10 cellular contexts compared by ENCODE assay signal in the genomic region with DNA sequence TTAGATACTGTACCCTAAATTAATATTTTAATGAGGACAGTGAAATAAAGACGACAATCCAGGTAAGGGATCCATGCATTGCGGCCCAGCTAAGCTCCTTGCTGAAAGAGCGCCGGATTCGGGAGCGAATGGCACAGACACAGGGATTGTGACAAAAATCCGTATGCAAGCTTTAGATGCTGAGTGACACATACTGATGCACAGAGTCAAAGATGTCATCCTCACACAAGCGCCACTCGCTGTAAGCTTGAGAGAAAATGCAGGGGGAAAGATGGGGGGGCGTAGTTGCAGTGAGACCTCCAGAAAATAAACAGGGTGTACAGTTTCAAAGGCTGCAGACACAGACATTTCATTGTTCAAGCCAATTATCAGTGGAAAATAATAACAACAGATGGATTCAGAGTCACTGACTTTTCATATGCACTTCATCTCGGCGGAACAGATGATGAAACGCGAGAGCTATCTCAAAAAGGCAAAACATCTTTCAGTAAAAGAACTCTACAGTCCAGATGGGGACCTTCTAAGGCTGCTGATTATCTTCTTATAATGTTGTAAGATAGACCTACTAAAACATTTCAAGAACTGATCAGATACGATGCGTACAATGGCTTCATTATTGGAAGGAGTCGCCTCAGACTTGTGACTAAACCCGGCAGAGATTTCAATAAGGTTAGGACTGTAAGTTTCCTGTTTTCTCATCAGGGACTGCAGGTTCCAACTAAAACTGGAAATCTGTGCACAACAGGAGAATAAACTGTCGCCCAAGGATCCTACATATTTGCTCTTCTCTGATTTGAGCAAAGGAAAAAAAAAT.
DNase-seq lines count a peak whose midpoint lies in the region; ATAC-seq and TF ChIP-seq lines count a peak whose summit lies in the region.
"Had no signal": no experiment of that assay in that cellular context is flagged by ENCODE, and none has a peak within 500 bp of the region (broad histone marks: within the 10 kb centered on the region; RNA-seq: fewer than 3 reads in every experiment).

No MANE protein-coding gene starts in this region.

- peaks cover 44% of the 10 kb centered on the region for H3K4me1 ChIP-seq in smooth muscle cell (ENCODE audit: low read depth)

- no peak for DNase-seq in activated naive CD4-positive, alpha-beta T cell treated with anti-CD3 and anti-CD28 coated beads, Interleukin-2, amount 10 ng/mL, durations not matched to agents 7 days and 5 days
- no peak for DNase-seq in activated naive CD4-positive, alpha-beta T cell treated with Interleukin-2 at 50 U/mL for 16 hours
- DNase-seq in T-cell, result no peak
- peak; percentile 28 for DNase-seq in fibroblast of villous mesenchyme (ENCODE audit: low read depth)
- DNase-seq in smooth muscle cell (lab: John Stamatoyannopoulos, UW; ENCODE audit: unreplicated experiment), result no peak
- DNase-seq: NCI-H1105 had no signal

- no peaks in the 10 kb centered on the region for H3K9me3 Mint-ChIP-seq in activated naive CD4-positive, alpha-beta T cell treated with anti-CD3 and anti-CD28 coated beads, Interleukin-2, amount 10 ng/mL, durations not matched to agents 7 days and 5 days
- H3K9me3 Mint-ChIP-seq in T-cell, result no peaks in the 10 kb centered on the region

- no peak overlapping the region for H3K27ac Mint-ChIP-seq in activated naive CD4-positive, alpha-beta T cell treated with anti-CD3 and anti-CD28 coated beads, Interleukin-2, amount 10 ng/mL, durations not matched to agents 7 days and 5 days
- peak overlapping the region; percentile 82 to 87 for H3K27ac Mint-ChIP-seq in T-cell

- WGBS in smooth muscle cell (ENCODE audit: low lambda C conversion rate), result 62% methylated on average over 19 of the region's 19 CpGs

- POLR2A ChIA-PET in T-cell (lab: Charles Lee), result interaction anchor here in 1 of 2 donors (0.7 kb wide), 1 partner anchor 170 kb away, joined by 3 read pairs; no protein-coding TSS in a partner anchor

- H4K20me1 ChIP-seq in smooth muscle cell (ENCODE audit: low read depth), result no peaks in the 10 kb centered on the region

- H3K27ac ChIP-seq in smooth muscle cell (ENCODE audit: low read depth), result peak overlapping the region; percentile 43
- H3K27ac ChIP-seq: coronary artery had no signal

- H3K27me3 ChIP-seq in smooth muscle cell (ENCODE audit: low read depth), result no peaks in the 10 kb centered on the region

- H3K4me3 ChIP-seq in fibroblast of villous mesenchyme (ENCODE audit: low read depth, low read length) (no peak overlapping the region), smooth muscle cell (peak overlapping the region; percentile 23)
- H3K4me3 ChIP-seq: coronary artery had no signal

- H3K36me3 Mint-ChIP-seq in activated naive CD4-positive, alpha-beta T cell treated with anti-CD3 and anti-CD28 coated beads, Interleukin-2, amount 10 ng/mL, durations not matched to agents 7 days and 5 days, result peaks cover 4% of the 10 kb centered on the region
- H3K36me3 Mint-ChIP-seq in T-cell, result peaks cover 13% of the 10 kb centered on the region

- H3K9ac ChIP-seq in smooth muscle cell (ENCODE audit: low read depth), result peak overlapping the region; percentile 3

- CTCF ChIA-PET in activated naive CD4-positive, alpha-beta T cell treated with anti-CD3 and anti-CD28 coated beads, Interleukin-2, amount 10 ng/mL, durations not matched to agents 7 days and 5 days (lab: Charles Lee), result interaction anchor here (1.4 kb wide), 1 partner anchor 89 kb away, joined by 6 read pairs; no protein-coding TSS in a partner anchor
- CTCF ChIA-PET in T-cell (lab: Charles Lee), result interaction anchor here (0.6 to 0.7 kb wide), 3 partner anchors 93 to 1429 kb away, joined by 4 to 14 read pairs (median 6); no protein-coding TSS in a partner anchor

- H3K27me3 Mint-ChIP-seq in activated naive CD4-positive, alpha-beta T cell treated with anti-CD3 and anti-CD28 coated beads, Interleukin-2, amount 10 ng/mL, durations not matched to agents 7 days and 5 days, result peaks cover 11% of the 10 kb centered on the region
- no peaks in the 10 kb centered on the region for H3K27me3 Mint-ChIP-seq in T-cell

- H3F3A ChIP-seq in smooth muscle cell (ENCODE audit: low read depth), result peaks cover 9% of the 10 kb centered on the region

- no peaks in the 10 kb centered on the region for H3K36me3 ChIP-seq in smooth muscle cell (ENCODE audit: low read depth)

- H3K79me2 ChIP-seq in smooth muscle cell (ENCODE audit: low read depth), result peaks cover 14% of the 10 kb centered on the region

- no peaks in the 10 kb centered on the region for H3K9me3 ChIP-seq in smooth muscle cell (replicated peaks; ENCODE audit: low read depth)

- ATAC-seq in T-cell (replicated peaks in 1 of 4), result no peak
- no peak for ATAC-seq in HG02884 (IDR thresholded peaks at IDR 0.05; ENCODE audit: unreplicated experiment)
- ATAC-seq in HG02678 (IDR thresholded peaks at IDR 0.05; ENCODE audit: unreplicated experiment), result no peak
- no peak for ATAC-seq in HG03469 (IDR thresholded peaks at IDR 0.05; ENCODE audit: unreplicated experiment)

- peaks cover 70% of the 10 kb centered on the region for H3K4me1 Mint-ChIP-seq in activated naive CD4-positive, alpha-beta T cell treated with anti-CD3 and anti-CD28 coated beads, Interleukin-2, amount 10 ng/mL, durations not matched to agents 7 days and 5 days
- peaks cover 87 to 90% (median 89%) of the 10 kb centered on the region in 3 donors for H3K4me1 Mint-ChIP-seq in T-cell

- peak overlapping the region; percentile 19 for H3K4me3 Mint-ChIP-seq in activated naive CD4-positive, alpha-beta T cell treated with anti-CD3 and anti-CD28 coated beads, Interleukin-2, amount 10 ng/mL, durations not matched to agents 7 days and 5 days
- peak overlapping the region; percentile 31 to 70 (median 52) for H3K4me3 Mint-ChIP-seq in T-cell

- peak overlapping the region; percentile 64 for H2AFZ ChIP-seq in smooth muscle cell (ENCODE audit: low read depth)

- no peak for TF ChIP-seq CTCF in fibroblast of villous mesenchyme (IDR thresholded peaks at IDR 0.05; ENCODE audit: insufficient read depth, low read depth, low read length)
- TF ChIP-seq CTCF in smooth muscle cell (IDR thresholded peaks at IDR 0.05; ENCODE audit: borderline replicate concordance, insufficient read depth, poor library complexity, severe bottlenecking), result no peak

- peak overlapping the region; percentile 67 for H3K4me2 ChIP-seq in smooth muscle cell
